19 cellular contexts compared by ENCODE assay signal in genomic region chr21:32248616-32249550, GRCh38. TPM values are rescaled to one million over a fixed set of nuclear protein-coding genes. Genes with fewer than 3 reads are reported as not detected.
DNase-seq lines count a peak whose midpoint lies in the region; ATAC-seq and TF ChIP-seq lines count a peak whose summit lies in the region.
"Had no signal": no experiment of that assay in that cellular context is flagged by ENCODE, and none has a peak within 500 bp of the region (broad histone marks: within the 10 kb centered on the region; RNA-seq: fewer than 3 reads in every experiment).

No MANE protein-coding gene starts in this region.

- H3K4me1 ChIP-seq in ectodermal cell (ENCODE audit: control insufficient read depth, insufficient read depth, low read length): peaks cover 11% of the 10 kb centered on the region
- H3K4me1 ChIP-seq: colonic mucosa, HAP-1, testis had no signal

- no peaks in the 10 kb centered on the region for H3K9me3 ChIP-seq in ectodermal cell (ENCODE audit: control insufficient read depth, low read length)
- H3K9me3 ChIP-seq: colonic mucosa, esophagus squamous epithelium, HAP-1, testis had no signal

- peaks cover 2% of the 10 kb centered on the region for H3K9me3 Mint-ChIP-seq in glutamatergic neuron (ENCODE audit: unreplicated experiment)

- H3K27ac ChIP-seq in ectodermal cell (ENCODE audit: insufficient read depth, low read depth, low read length, poor library complexity, severe bottlenecking): peak overlapping the region; percentile 58
- no peak overlapping the region for H3K27ac ChIP-seq in substantia nigra (ENCODE audit: low read depth, low read length, poor library complexity, severe bottlenecking)
- H3K27ac ChIP-seq: C4-2B, colonic mucosa, esophagus squamous epithelium, testis had no signal

- no peaks in the 10 kb centered on the region for H3K27me3 Mint-ChIP-seq in glutamatergic neuron (ENCODE audit: unreplicated experiment)

- no peak for ATAC-seq in GM18502 (IDR thresholded peaks at IDR 0.05; ENCODE audit: poor library complexity, unreplicated experiment)
- ATAC-seq: activated CD8-positive, alpha-beta T cell treated with anti-CD3 and anti-CD28 coated beads for 36 hours; K562; left cardiac atrium had no signal

- H3K4me3 ChIP-seq in ectodermal cell (ENCODE audit: insufficient read depth, low read depth, low read length): no peak overlapping the region
- H3K4me3 ChIP-seq: colonic mucosa, esophagus squamous epithelium, HAP-1, K562, testis had no signal

- no peak for TF ChIP-seq CTCF in glutamatergic neuron (IDR thresholded peaks at IDR 0.05; ENCODE audit: partially characterized antibody, unreplicated experiment)

- no peaks in the 10 kb centered on the region for H3K36me3 Mint-ChIP-seq in glutamatergic neuron (ENCODE audit: unreplicated experiment)

- H3K4me3 Mint-ChIP-seq in glutamatergic neuron (ENCODE audit: unreplicated experiment): no peak overlapping the region
- H3K4me3 Mint-ChIP-seq: activated CD8-positive, alpha-beta T cell treated with anti-CD3 and anti-CD28 coated beads for 36 hours had no signal

- peaks cover 2% of the 10 kb centered on the region for H3K4me1 Mint-ChIP-seq in glutamatergic neuron (ENCODE audit: low read depth, unreplicated experiment)

- no peaks in the 10 kb centered on the region for H3K27me3 ChIP-seq in ectodermal cell (ENCODE audit: control insufficient read depth, insufficient read depth, low read length, poor library complexity, severe bottlenecking)
- H3K27me3 ChIP-seq: colonic mucosa, testis had no signal

- no peak overlapping the region for H3K27ac Mint-ChIP-seq in glutamatergic neuron (ENCODE audit: unreplicated experiment)
- H3K27ac Mint-ChIP-seq: activated CD8-positive, alpha-beta T cell treated with anti-CD3 and anti-CD28 coated beads for 36 hours had no signal

- DNase-seq in NCI-H1105 treated with DMSO at 0.1 percent for 48 hours (lab: John Stamatoyannopoulos, UW) (peak; percentile 72), NCI-H510A (lab: John Stamatoyannopoulos, UW) (peak; percentile 22), retina (peak; percentile 47), glutamatergic neuron (no peak), globus pallidus (ENCODE audit: low spot score) (no peak), substantia nigra (lab: John Stamatoyannopoulos, UW) (no peak)
- DNase-seq: activated CD8-positive, alpha-beta T cell treated with anti-CD3 and anti-CD28 coated beads for 36 hours; colonic mucosa; esophagus squamous epithelium; hypothalamus; left cardiac atrium; OCI-M1; stimulated activated CD4-positive, alpha-beta T cell treated with anti-CD3 and anti-CD28 coated beads, Interleukin-1b, Interleukin-23, amount 100 ng/mL, for 48 hours; testis had no signal

- WGBS in ectodermal cell, 2 experiments: 84% methylated on average over 12 of the region's 12 CpGs

- no peaks in the 10 kb centered on the region for H3K36me3 ChIP-seq in ectodermal cell (ENCODE audit: control insufficient read depth, insufficient read depth, low read length)
- H3K36me3 ChIP-seq: colonic mucosa, esophagus squamous epithelium, HAP-1 had no signal

RNA-seq across cellular contexts. Expression of gene MIS18A, which starts 30.0 kb away (rescaled TPM):
- 56.0 TPM for polyA plus RNA-seq in ectodermal cell (2013, experiment 1 of 4)
- polyA plus RNA-seq in ectodermal cell (2013, experiment 2 of 4): 55.8 TPM
- 45.2 TPM for polyA plus RNA-seq in ectodermal cell (2013, experiment 3 of 4)
- 48.9 TPM for polyA plus RNA-seq in ectodermal cell (2013, experiment 4 of 4)
- 12.6 TPM for total RNA-seq in glutamatergic neuron (ENCODE audit: unreplicated experiment)

RNA-seq across cellular contexts. Expression of gene MRAP, which starts 49.8 kb away (rescaled TPM):
- polyA plus RNA-seq in ectodermal cell (2013, experiment 1 of 4): not detected
- not detected for polyA plus RNA-seq in ectodermal cell (2013, experiment 2 of 4)
- not detected for polyA plus RNA-seq in ectodermal cell (2013, experiment 3 of 4)
- not detected for polyA plus RNA-seq in ectodermal cell (2013, experiment 4 of 4)
- not detected for total RNA-seq in glutamatergic neuron (ENCODE audit: unreplicated experiment)
- total RNA-seq: activated CD8-positive, alpha-beta T cell treated with anti-CD3 and anti-CD28 coated beads for 36 hours; colonic mucosa; K562 had no signal

Comparison
In these comparisons a context has a peak if more than half of its experiments do, and no peak if none do; other contexts are left out.
1. DNase-seq: peak in NCI-H1105 treated with DMSO at 0.1 percent for 48 hours (single experiment), NCI-H510A (single experiment) and retina (single experiment); none in glutamatergic neuron (single experiment), globus pallidus (single experiment) and substantia nigra (0 of 49).